1 cellular context compared by ENCODE assay signal in the genomic region with DNA sequence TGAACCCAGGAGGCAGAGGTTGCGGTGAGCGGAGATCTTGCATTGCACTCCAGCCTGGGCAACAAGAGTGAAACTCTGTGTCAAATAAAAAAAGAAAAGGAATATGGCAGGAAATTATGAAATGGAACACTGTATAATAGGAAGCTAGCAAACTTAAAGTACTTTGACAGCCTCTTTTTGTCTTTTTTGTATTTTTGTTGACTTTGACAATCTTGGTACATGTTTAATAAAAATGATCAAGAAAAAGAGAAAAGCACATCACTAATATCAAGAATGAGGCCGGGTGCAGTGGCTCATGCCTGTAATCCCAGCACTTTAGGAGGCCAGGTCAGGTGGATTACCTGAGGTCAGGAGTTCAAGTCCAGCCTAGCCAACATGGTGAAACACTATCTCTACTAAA.
TF ChIP-seq lines count a peak whose summit lies in the region.

No MANE protein-coding gene starts in this region.

TF ChIP-seq in HepG2, 621 proteins besides CTCF, POLR2A, EP300 and RAD21 (continued from another document and continues in another):
- TF ChIP-seq, protein P1, sequence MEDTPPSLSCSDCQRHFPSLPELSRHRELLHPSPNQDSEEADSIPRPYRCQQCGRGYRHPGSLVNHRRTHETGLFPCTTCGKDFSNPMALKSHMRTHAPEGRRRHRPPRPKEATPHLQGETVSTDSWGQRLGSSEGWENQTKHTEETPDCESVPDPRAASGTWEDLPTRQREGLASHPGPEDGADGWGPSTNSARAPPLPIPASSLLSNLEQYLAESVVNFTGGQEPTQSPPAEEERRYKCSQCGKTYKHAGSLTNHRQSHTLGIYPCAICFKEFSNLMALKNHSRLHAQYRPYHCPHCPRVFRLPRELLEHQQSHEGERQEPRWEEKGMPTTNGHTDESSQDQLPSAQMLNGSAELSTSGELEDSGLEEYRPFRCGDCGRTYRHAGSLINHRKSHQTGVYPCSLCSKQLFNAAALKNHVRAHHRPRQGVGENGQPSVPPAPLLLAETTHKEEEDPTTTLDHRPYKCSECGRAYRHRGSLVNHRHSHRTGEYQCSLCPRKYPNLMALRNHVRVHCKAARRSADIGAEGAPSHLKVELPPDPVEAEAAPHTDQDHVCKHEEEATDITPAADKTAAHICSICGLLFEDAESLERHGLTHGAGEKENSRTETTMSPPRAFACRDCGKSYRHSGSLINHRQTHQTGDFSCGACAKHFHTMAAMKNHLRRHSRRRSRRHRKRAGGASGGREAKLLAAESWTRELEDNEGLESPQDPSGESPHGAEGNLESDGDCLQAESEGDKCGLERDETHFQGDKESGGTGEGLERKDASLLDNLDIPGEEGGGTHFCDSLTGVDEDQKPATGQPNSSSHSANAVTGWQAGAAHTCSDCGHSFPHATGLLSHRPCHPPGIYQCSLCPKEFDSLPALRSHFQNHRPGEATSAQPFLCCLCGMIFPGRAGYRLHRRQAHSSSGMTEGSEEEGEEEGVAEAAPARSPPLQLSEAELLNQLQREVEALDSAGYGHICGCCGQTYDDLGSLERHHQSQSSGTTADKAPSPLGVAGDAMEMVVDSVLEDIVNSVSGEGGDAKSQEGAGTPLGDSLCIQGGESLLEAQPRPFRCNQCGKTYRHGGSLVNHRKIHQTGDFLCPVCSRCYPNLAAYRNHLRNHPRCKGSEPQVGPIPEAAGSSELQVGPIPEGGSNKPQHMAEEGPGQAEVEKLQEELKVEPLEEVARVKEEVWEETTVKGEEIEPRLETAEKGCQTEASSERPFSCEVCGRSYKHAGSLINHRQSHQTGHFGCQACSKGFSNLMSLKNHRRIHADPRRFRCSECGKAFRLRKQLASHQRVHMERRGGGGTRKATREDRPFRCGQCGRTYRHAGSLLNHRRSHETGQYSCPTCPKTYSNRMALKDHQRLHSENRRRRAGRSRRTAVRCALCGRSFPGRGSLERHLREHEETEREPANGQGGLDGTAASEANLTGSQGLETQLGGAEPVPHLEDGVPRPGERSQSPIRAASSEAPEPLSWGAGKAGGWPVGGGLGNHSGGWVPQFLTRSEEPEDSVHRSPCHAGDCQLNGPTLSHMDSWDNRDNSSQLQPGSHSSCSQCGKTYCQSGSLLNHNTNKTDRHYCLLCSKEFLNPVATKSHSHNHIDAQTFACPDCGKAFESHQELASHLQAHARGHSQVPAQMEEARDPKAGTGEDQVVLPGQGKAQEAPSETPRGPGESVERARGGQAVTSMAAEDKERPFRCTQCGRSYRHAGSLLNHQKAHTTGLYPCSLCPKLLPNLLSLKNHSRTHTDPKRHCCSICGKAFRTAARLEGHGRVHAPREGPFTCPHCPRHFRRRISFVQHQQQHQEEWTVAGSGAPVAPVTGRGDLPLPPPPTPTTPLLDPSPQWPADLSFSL (CRISPR knock-in tag; IDR thresholded peaks at IDR 0.05), result no peak
- TF ChIP-seq, protein P2, sequence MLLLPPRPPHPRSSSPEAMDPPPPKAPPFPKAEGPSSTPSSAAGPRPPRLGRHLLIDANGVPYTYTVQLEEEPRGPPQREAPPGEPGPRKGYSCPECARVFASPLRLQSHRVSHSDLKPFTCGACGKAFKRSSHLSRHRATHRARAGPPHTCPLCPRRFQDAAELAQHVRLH (CRISPR knock-in tag; IDR thresholded peaks at IDR 0.05; ENCODE audit: borderline replicate concordance, low read depth), result 0 out of 2 replicates have a peak, but pooled peaks have one; percentile 36
- TF ChIP-seq IKZF4 (CRISPR knock-in tag; IDR thresholded peaks at IDR 0.05; ENCODE audit: borderline replicate concordance, low read depth, not compliant biosample characterization) (no peak), NFE2 (CRISPR knock-in tag; IDR thresholded peaks at IDR 0.05) (no peak), ZSCAN9 (CRISPR knock-in tag; IDR thresholded peaks at IDR 0.05; ENCODE audit: borderline replicate concordance) (no peak), CREM (IDR thresholded peaks at IDR 0.05) (no peak), CREM (CRISPR knock-in tag; IDR thresholded peaks at IDR 0.05) (no peak), ZNF749 (CRISPR knock-in tag; IDR thresholded peaks at IDR 0.05; ENCODE audit: borderline replicate concordance) (peak; percentile 64; the same call in 1 of the 2 replicates), ZSCAN22 (CRISPR knock-in tag; IDR thresholded peaks at IDR 0.05) (no peak), NFE2L1 (CRISPR knock-in tag; IDR thresholded peaks at IDR 0.05; ENCODE audit: borderline replicate concordance) (no peak), DR1 (CRISPR knock-in tag; IDR thresholded peaks at IDR 0.05) (no peak), MXI1 (IDR thresholded peaks at IDR 0.05; ENCODE audit: borderline replicate concordance, low read depth, low read length) (no peak), ZNF614 (CRISPR knock-in tag; IDR thresholded peaks at IDR 0.05; ENCODE audit: borderline replicate concordance) (no peak), ZNF777 (CRISPR knock-in tag; IDR thresholded peaks at IDR 0.05) (no peak), ZNF33A (CRISPR knock-in tag; IDR thresholded peaks at IDR 0.05; ENCODE audit: borderline replicate concordance) (no peak), SETDB1 (CRISPR knock-in tag; IDR thresholded peaks at IDR 0.05; ENCODE audit: borderline replicate concordance) (no peak), ATM (IDR thresholded peaks at IDR 0.05; ENCODE audit: borderline replicate concordance) (no peak), FOXA3 (CRISPR knock-in tag; IDR thresholded peaks at IDR 0.05) (no peak), ZNF17 (CRISPR knock-in tag; IDR thresholded peaks at IDR 0.05) (no peak), JUNB (CRISPR knock-in tag; IDR thresholded peaks at IDR 0.05; ENCODE audit: borderline replicate concordance) (peak; percentile 45; the same call in 1 of the 2 replicates)
- TF ChIP-seq, protein P3, sequence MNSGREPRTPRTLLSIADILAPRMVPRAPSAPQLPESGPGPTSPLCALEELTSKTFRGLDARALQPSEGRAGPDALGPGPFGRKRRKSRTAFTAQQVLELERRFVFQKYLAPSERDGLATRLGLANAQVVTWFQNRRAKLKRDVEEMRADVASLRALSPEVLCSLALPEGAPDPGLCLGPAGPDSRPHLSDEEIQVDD (CRISPR knock-in tag; IDR thresholded peaks at IDR 0.05; ENCODE audit: borderline replicate concordance), result no peak
- TF ChIP-seq, protein P4, sequence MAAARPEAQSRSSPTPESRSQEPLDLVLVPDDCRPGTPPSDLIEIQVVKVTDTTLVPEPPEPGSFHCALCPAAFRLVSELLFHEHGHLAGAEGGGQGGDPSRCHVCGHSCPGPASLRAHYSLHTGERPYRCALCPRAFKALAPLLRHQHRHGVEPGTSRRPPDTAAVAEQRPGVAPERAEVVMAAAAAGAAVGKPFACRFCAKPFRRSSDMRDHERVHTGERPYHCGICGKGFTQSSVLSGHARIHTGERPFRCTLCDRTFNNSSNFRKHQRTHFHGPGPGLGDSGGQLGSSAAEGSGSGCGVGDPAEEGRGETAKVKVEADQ (CRISPR knock-in tag; IDR thresholded peaks at IDR 0.05; ENCODE audit: borderline replicate concordance), result no peak
- TF ChIP-seq, protein P5, sequence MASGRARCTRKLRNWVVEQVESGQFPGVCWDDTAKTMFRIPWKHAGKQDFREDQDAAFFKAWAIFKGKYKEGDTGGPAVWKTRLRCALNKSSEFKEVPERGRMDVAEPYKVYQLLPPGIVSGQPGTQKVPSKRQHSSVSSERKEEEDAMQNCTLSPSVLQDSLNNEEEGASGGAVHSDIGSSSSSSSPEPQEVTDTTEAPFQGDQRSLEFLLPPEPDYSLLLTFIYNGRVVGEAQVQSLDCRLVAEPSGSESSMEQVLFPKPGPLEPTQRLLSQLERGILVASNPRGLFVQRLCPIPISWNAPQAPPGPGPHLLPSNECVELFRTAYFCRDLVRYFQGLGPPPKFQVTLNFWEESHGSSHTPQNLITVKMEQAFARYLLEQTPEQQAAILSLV (CRISPR knock-in tag; IDR thresholded peaks at IDR 0.05; ENCODE audit: borderline replicate concordance), result no peak
- TF ChIP-seq, protein P6, sequence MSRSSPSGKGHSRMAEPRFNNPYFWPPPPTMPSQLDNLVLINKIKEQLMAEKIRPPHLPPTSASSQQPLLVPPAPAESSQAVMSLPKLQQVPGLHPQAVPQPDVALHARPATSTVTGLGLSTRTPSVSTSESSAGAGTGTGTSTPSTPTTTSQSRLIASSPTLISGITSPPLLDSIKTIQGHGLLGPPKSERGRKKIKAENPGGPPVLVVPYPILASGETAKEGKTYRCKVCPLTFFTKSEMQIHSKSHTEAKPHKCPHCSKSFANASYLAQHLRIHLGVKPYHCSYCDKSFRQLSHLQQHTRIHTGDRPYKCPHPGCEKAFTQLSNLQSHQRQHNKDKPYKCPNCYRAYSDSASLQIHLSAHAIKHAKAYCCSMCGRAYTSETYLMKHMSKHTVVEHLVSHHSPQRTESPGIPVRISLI (CRISPR knock-in tag; IDR thresholded peaks at IDR 0.05; ENCODE audit: borderline replicate concordance), result 0 out of 2 replicates have a peak, but pooled peaks have one; percentile 8
- TF ChIP-seq, protein P7, sequence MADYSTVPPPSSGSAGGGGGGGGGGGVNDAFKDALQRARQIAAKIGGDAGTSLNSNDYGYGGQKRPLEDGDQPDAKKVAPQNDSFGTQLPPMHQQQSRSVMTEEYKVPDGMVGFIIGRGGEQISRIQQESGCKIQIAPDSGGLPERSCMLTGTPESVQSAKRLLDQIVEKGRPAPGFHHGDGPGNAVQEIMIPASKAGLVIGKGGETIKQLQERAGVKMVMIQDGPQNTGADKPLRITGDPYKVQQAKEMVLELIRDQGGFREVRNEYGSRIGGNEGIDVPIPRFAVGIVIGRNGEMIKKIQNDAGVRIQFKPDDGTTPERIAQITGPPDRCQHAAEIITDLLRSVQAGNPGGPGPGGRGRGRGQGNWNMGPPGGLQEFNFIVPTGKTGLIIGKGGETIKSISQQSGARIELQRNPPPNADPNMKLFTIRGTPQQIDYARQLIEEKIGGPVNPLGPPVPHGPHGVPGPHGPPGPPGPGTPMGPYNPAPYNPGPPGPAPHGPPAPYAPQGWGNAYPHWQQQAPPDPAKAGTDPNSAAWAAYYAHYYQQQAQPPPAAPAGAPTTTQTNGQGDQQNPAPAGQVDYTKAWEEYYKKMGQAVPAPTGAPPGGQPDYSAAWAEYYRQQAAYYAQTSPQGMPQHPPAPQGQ (CRISPR knock-in tag; IDR thresholded peaks at IDR 0.05; ENCODE audit: borderline replicate concordance), result no peak
- TF ChIP-seq, protein P8, sequence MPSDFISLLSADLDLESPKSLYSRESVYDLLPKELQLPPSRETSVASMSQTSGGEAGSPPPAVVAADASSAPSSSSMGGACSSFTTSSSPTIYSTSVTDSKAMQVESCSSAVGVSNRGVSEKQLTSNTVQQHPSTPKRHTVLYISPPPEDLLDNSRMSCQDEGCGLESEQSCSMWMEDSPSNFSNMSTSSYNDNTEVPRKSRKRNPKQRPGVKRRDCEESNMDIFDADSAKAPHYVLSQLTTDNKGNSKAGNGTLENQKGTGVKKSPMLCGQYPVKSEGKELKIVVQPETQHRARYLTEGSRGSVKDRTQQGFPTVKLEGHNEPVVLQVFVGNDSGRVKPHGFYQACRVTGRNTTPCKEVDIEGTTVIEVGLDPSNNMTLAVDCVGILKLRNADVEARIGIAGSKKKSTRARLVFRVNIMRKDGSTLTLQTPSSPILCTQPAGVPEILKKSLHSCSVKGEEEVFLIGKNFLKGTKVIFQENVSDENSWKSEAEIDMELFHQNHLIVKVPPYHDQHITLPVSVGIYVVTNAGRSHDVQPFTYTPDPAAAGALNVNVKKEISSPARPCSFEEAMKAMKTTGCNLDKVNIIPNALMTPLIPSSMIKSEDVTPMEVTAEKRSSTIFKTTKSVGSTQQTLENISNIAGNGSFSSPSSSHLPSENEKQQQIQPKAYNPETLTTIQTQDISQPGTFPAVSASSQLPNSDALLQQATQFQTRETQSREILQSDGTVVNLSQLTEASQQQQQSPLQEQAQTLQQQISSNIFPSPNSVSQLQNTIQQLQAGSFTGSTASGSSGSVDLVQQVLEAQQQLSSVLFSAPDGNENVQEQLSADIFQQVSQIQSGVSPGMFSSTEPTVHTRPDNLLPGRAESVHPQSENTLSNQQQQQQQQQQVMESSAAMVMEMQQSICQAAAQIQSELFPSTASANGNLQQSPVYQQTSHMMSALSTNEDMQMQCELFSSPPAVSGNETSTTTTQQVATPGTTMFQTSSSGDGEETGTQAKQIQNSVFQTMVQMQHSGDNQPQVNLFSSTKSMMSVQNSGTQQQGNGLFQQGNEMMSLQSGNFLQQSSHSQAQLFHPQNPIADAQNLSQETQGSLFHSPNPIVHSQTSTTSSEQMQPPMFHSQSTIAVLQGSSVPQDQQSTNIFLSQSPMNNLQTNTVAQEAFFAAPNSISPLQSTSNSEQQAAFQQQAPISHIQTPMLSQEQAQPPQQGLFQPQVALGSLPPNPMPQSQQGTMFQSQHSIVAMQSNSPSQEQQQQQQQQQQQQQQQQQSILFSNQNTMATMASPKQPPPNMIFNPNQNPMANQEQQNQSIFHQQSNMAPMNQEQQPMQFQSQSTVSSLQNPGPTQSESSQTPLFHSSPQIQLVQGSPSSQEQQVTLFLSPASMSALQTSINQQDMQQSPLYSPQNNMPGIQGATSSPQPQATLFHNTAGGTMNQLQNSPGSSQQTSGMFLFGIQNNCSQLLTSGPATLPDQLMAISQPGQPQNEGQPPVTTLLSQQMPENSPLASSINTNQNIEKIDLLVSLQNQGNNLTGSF (CRISPR knock-in tag; IDR thresholded peaks at IDR 0.05), result no peak
- TF ChIP-seq, protein P9, sequence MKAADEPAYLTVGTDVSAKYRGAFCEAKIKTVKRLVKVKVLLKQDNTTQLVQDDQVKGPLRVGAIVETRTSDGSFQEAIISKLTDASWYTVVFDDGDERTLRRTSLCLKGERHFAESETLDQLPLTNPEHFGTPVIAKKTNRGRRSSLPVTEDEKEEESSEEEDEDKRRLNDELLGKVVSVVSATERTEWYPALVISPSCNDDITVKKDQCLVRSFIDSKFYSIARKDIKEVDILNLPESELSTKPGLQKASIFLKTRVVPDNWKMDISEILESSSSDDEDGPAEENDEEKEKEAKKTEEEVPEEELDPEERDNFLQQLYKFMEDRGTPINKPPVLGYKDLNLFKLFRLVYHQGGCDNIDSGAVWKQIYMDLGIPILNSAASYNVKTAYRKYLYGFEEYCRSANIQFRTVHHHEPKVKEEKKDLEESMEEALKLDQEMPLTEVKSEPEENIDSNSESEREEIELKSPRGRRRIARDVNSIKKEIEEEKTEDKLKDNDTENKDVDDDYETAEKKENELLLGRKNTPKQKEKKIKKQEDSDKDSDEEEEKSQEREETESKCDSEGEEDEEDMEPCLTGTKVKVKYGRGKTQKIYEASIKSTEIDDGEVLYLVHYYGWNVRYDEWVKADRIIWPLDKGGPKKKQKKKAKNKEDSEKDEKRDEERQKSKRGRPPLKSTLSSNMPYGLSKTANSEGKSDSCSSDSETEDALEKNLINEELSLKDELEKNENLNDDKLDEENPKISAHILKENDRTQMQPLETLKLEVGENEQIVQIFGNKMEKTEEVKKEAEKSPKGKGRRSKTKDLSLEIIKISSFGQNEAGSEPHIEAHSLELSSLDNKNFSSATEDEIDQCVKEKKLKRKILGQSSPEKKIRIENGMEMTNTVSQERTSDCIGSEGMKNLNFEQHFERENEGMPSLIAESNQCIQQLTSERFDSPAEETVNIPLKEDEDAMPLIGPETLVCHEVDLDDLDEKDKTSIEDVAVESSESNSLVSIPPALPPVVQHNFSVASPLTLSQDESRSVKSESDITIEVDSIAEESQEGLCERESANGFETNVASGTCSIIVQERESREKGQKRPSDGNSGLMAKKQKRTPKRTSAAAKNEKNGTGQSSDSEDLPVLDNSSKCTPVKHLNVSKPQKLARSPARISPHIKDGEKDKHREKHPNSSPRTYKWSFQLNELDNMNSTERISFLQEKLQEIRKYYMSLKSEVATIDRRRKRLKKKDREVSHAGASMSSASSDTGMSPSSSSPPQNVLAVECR (CRISPR knock-in tag; IDR thresholded peaks at IDR 0.05; ENCODE audit: borderline replicate concordance), result no peak
